8 cellular contexts compared by ENCODE assay signal in the genomic region with DNA sequence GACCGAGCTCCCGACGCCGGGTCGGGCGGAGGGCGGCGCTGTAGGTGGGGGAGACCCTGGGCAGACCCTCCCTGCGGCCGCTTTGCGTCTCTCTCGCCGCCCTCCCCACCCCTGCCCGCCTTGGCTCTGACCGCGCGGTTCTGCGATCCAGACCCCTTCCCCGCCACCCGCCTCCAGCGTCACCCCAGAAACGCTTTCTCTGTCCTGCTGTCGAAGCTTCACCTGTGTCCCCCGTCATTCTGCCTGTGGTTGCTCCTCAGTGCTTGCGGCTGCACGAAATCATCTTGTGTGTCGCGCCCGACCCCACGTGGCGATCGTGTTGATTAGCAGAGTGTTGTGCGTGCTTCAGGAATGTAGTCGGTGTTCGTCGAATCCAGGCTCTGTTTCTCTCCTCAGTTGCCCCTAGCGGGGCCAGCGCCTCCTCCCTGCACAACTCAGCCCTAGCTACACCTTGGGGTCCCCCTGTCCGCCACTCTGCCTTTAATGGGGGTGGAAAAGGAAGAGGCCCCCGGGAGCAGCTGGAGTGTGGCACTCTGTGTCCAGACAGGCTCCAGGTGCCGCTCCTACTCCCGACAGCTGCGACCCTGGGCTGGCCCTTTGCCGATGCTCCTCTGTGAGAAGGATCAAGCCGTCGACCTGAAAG. TPM values are rescaled to one million over a fixed set of nuclear protein-coding genes. Genes with fewer than 3 reads are reported as not detected.
DNase-seq lines count a peak whose midpoint lies in the region; ATAC-seq and TF ChIP-seq lines count a peak whose summit lies in the region.

No MANE protein-coding gene starts in this region.

- H3K27ac Mint-ChIP-seq in naive B cell, result peak overlapping the region; percentile 74 to 98 (median 92)
- H3K27ac Mint-ChIP-seq in stimulated activated effector memory CD8-positive, alpha-beta T cell treated with anti-CD3 and anti-CD28 coated beads, Interleukin-12 subunit alpha, Interleukin-12 subunit beta, amount 100 ng/mL, for 72 hours, result peak overlapping the region; percentile 91

- H3K27ac ChIP-seq in OCI-LY1 (ENCODE audit: low read depth, low read length, poor library complexity, severe bottlenecking), result no peak overlapping the region

- no peaks in the 10 kb centered on the region for H3K27me3 ChIP-seq in OCI-LY1 (ENCODE audit: insufficient read depth, low read length)

- H3K9me2 ChIP-seq in OCI-LY1 (ENCODE audit: low read depth, low read length), result no peaks in the 10 kb centered on the region

- peaks cover 17% of the 10 kb centered on the region for H3K4me1 Mint-ChIP-seq in activated T-cell treated with anti-CD3 and anti-CD28 coated beads, Interleukin-2, amount 50 U/mL, for 4 hours (ENCODE audit: low read depth)
- H3K4me1 Mint-ChIP-seq in naive B cell, result peaks cover 33 to 41% (median 39%) of the 10 kb centered on the region in 3 donors
- H3K4me1 Mint-ChIP-seq in stimulated activated effector memory CD8-positive, alpha-beta T cell treated with anti-CD3 and anti-CD28 coated beads, Interleukin-12 subunit alpha, Interleukin-12 subunit beta, amount 100 ng/mL, for 72 hours, result peaks cover 45% of the 10 kb centered on the region

- H3K36me3 Mint-ChIP-seq in activated T-cell treated with anti-CD3 and anti-CD28 coated beads, Interleukin-2, amount 50 U/mL, for 4 hours (ENCODE audit: insufficient read depth), result peaks cover 3% of the 10 kb centered on the region
- H3K36me3 Mint-ChIP-seq in naive B cell, result peaks cover 0 to 8% of the 10 kb centered on the region in 2 donors
- H3K36me3 Mint-ChIP-seq in stimulated activated effector memory CD8-positive, alpha-beta T cell treated with anti-CD3 and anti-CD28 coated beads, Interleukin-12 subunit alpha, Interleukin-12 subunit beta, amount 100 ng/mL, for 72 hours, result peaks cover 30% of the 10 kb centered on the region

- H3K9me3 Mint-ChIP-seq in activated T-cell treated with anti-CD3 and anti-CD28 coated beads, Interleukin-2, amount 50 U/mL, for 4 hours, result no peaks in the 10 kb centered on the region
- no peaks in the 10 kb centered on the region for H3K9me3 Mint-ChIP-seq in naive B cell
- H3K9me3 Mint-ChIP-seq in stimulated activated effector memory CD8-positive, alpha-beta T cell treated with anti-CD3 and anti-CD28 coated beads, Interleukin-12 subunit alpha, Interleukin-12 subunit beta, amount 100 ng/mL, for 72 hours, result no peaks in the 10 kb centered on the region

- no peaks in the 10 kb centered on the region for H3K27me3 Mint-ChIP-seq in activated T-cell treated with anti-CD3 and anti-CD28 coated beads, Interleukin-2, amount 50 U/mL, for 4 hours (ENCODE audit: low read depth)
- no peaks in the 10 kb centered on the region for H3K27me3 Mint-ChIP-seq in naive B cell

- H3K9ac ChIP-seq in OCI-LY1 (ENCODE audit: low read length), result peak overlapping the region; percentile 69

- peak overlapping the region; percentile 99 for H3K4me3 Mint-ChIP-seq in activated T-cell treated with anti-CD3 and anti-CD28 coated beads, Interleukin-2, amount 50 U/mL, for 4 hours
- peak overlapping the region; percentile 87 to 98 (median 96) for H3K4me3 Mint-ChIP-seq in naive B cell
- peak overlapping the region; percentile 87 for H3K4me3 Mint-ChIP-seq in stimulated activated effector memory CD8-positive, alpha-beta T cell treated with anti-CD3 and anti-CD28 coated beads, Interleukin-12 subunit alpha, Interleukin-12 subunit beta, amount 100 ng/mL, for 72 hours

- no peaks in the 10 kb centered on the region for H3K79me2 ChIP-seq in OCI-LY1 (ENCODE audit: insufficient read depth, low read length)

- peak overlapping the region; percentile 77 for H3K4me2 ChIP-seq in OCI-LY1 (ENCODE audit: low read length)

- H3K9me3 ChIP-seq in OCI-LY1 (ENCODE audit: low read length), result no peaks in the 10 kb centered on the region

- H3K36me3 ChIP-seq in OCI-LY1 (ENCODE audit: insufficient read depth, low read length), result peaks cover 8% of the 10 kb centered on the region

- peak; percentile 79 for DNase-seq in GM03348 (ENCODE audit: low spot score)
- peak; percentile 79 for DNase-seq in activated T-cell treated with anti-CD3 and anti-CD28 coated beads, Interleukin-2, amount 50 U/mL, for 4 hours
- DNase-seq in naive B cell, result peak; percentile 58
- DNase-seq in stimulated activated effector memory CD8-positive, alpha-beta T cell treated with anti-CD3 and anti-CD28 coated beads, Interleukin-12 subunit alpha, Interleukin-12 subunit beta, amount 100 ng/mL, for 72 hours (ENCODE audit: low spot score in 2 of 2), result peak in 1 of 2 donors; percentile 71

- TF ChIP-seq CTCF in OCI-LY1 (IDR thresholded peaks at IDR 0.05; ENCODE audit: low read length), result peak; percentile 49

- H3K4me3 ChIP-seq in OCI-LY1 (ENCODE audit: low read depth, low read length, poor library complexity, severe bottlenecking), result peak overlapping the region; percentile 74

- no peaks in the 10 kb centered on the region for H3F3A ChIP-seq in OCI-LY1 (ENCODE audit: insufficient read depth, low read length)

- H3K4me1 ChIP-seq in OCI-LY1 (ENCODE audit: insufficient read depth, low read length, severe bottlenecking), result peaks cover 24% of the 10 kb centered on the region

- no peaks in the 10 kb centered on the region for H4K20me1 ChIP-seq in OCI-LY1 (ENCODE audit: insufficient read depth, low read length)

- peak; percentile 18 for ATAC-seq in HG03432 (IDR thresholded peaks at IDR 0.05; ENCODE audit: unreplicated experiment)
- peak; percentile 39 to 41 for ATAC-seq in activated T-cell treated with anti-CD3 and anti-CD28 coated beads, Interleukin-2, amount 50 U/mL, for 4 hours
- ATAC-seq in esophagus mucosa, result peak; percentile 41
- ATAC-seq in naive B cell (ENCODE audit: low read depth in 2 of 2), result peak; percentile 24 to 45
- peak; percentile 43 for ATAC-seq in stimulated activated effector memory CD8-positive, alpha-beta T cell treated with anti-CD3 and anti-CD28 coated beads, Interleukin-12 subunit alpha, Interleukin-12 subunit beta, amount 100 ng/mL, for 72 hours
- ATAC-seq in HG02884 (IDR thresholded peaks at IDR 0.05; ENCODE audit: unreplicated experiment), result no peak

- no peak overlapping the region for H2AFZ ChIP-seq in OCI-LY1 (ENCODE audit: low read length)

RNA-seq across cellular contexts. Expression of gene PTDSS2, which starts 0.9 kb away (rescaled TPM):
- 10 to 100 TPM; 25.7 to 30.9 (median 29.1) TPM for total RNA-seq in activated T-cell treated with anti-CD3 and anti-CD28 coated beads, Interleukin-2, amount 50 U/mL, for 4 hours
- 12.0 TPM for total RNA-seq in esophagus mucosa
- 10 to 100 TPM in 4 of 6 donors, 1 to 10 TPM in 2; 5.5 to 12.3 (median 10.3) TPM for polyA plus RNA-seq in naive B cell (ENCODE audit: low read depth in 6 of 6)

RNA-seq across cellular contexts. Expression of gene ANO9, which starts 9.1 kb away (rescaled TPM):
- total RNA-seq in activated T-cell treated with anti-CD3 and anti-CD28 coated beads, Interleukin-2, amount 50 U/mL, for 4 hours, result 10 to 100 TPM; 16.5 to 21.7 (median 20.4) TPM
- total RNA-seq in esophagus mucosa, result 12.8 TPM
- polyA plus RNA-seq in naive B cell (ENCODE audit: low read depth in 6 of 6), result 1 to 10 TPM in 5 of 6 donors, not detected in 1; 1.9 to 4.5 (median 3.4) TPM

RNA-seq across cellular contexts. Expression of gene SIGIRR, which starts 36.1 kb away (rescaled TPM):
- 10 to 100 TPM; 26.7 to 29.3 (median 29.2) TPM for total RNA-seq in activated T-cell treated with anti-CD3 and anti-CD28 coated beads, Interleukin-2, amount 50 U/mL, for 4 hours
- total RNA-seq in esophagus mucosa, result 15.4 TPM
- polyA plus RNA-seq in naive B cell (ENCODE audit: low read depth in 6 of 6), result 10 to 100 TPM; 30.4 to 72.0 (median 53.5) TPM

RNA-seq across cellular contexts. Expression of gene RNH1, which starts 56.1 kb away (rescaled TPM):
- 100 to 1,000 TPM; 159 to 172 (median 160) TPM for total RNA-seq in activated T-cell treated with anti-CD3 and anti-CD28 coated beads, Interleukin-2, amount 50 U/mL, for 4 hours
- total RNA-seq in esophagus mucosa, result 152 TPM
- 100 to 1,000 TPM in 4 of 6 donors, 10 to 100 TPM in 2; 73.2 to 132 (median 114) TPM for polyA plus RNA-seq in naive B cell (ENCODE audit: low read depth in 6 of 6)

RNA-seq across cellular contexts. Expression of gene PKP3, which starts 56.9 kb away (rescaled TPM):
- under 1 TPM; 0.11 to 0.40 (median 0.16) TPM for total RNA-seq in activated T-cell treated with anti-CD3 and anti-CD28 coated beads, Interleukin-2, amount 50 U/mL, for 4 hours
- total RNA-seq in esophagus mucosa, result 359 TPM
- under 1 TPM in 2 of 6 donors, not detected in 4; 0.09 to 0.13 TPM for polyA plus RNA-seq in naive B cell (ENCODE audit: low read depth in 6 of 6)
